17 cellular contexts compared by ENCODE assay signal in the genomic region with DNA sequence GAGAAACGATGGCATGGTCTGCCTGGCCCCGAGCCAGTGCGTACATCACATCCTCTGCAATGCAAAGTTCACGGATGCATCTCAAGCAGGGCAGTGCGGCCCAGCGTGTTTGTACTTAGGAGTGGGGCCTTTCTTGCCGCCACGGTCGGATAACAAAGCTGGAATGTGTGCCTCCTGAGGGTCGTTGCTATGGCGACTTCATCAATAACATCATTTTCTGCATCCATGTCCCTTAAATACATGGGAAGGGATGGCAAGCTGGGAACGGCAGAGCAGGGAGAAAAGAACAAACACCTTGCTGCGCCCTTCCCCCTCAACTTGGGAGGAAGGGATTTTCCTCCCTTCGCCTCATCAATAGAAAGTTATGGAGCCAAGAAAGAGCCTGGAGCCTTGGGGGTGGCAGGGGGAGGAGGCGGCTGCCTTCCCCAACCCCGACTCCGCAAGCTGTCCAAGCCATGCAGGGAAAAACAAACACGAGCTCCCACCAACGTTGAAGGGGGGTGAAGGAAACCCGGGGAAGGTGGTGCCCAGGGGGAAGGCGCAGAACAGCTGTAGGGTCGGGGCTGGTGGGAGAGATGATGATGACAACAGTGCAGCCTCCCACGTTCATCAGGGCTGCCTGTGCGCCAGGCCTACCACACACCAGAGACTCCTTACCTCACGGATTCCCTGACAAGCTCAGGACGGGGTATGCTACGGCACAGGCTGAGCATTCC.
"Had no signal": no experiment of that assay in that cellular context is flagged by ENCODE, and none has a peak within 500 bp of the region (broad histone marks: within the 10 kb centered on the region; RNA-seq: fewer than 3 reads in every experiment).

No MANE protein-coding gene starts in this region.

- H3K27ac Mint-ChIP-seq: activated CD4-positive, alpha-beta memory T cell treated with anti-CD3 and anti-CD28 coated beads for 36 hours; activated CD4-positive, alpha-beta T cell treated with anti-CD3 and anti-CD28 coated beads for 36 hours; activated CD8-positive, alpha-beta memory T cell treated with anti-CD3 and anti-CD28 coated beads, Interleukin-2, amount 10 ng/mL, durations not matched to agents 7 days and 5 days; stimulated activated effector memory CD8-positive, alpha-beta T cell treated with anti-CD3 and anti-CD28 coated beads, Interleukin-12 subunit alpha, Interleukin-12 subunit beta, amount 100 ng/mL, for 72 hours had no signal

- H3K4me3 Mint-ChIP-seq: activated CD4-positive, alpha-beta memory T cell treated with anti-CD3 and anti-CD28 coated beads for 36 hours; activated CD4-positive, alpha-beta T cell treated with anti-CD3 and anti-CD28 coated beads for 36 hours; activated CD8-positive, alpha-beta memory T cell treated with anti-CD3 and anti-CD28 coated beads, Interleukin-2, amount 10 ng/mL, durations not matched to agents 7 days and 5 days; activated naive CD8-positive, alpha-beta T cell; stimulated activated effector memory CD8-positive, alpha-beta T cell treated with anti-CD3 and anti-CD28 coated beads, Interleukin-12 subunit alpha, Interleukin-12 subunit beta, amount 100 ng/mL, for 72 hours had no signal

- H3K36me3 ChIP-seq: pancreas, stomach, upper lobe of left lung had no signal

- H3K9me3 ChIP-seq: pancreas, stomach, upper lobe of left lung had no signal

- DNase-seq: activated CD4-positive, alpha-beta memory T cell treated with anti-CD3 and anti-CD28 coated beads for 36 hours; activated CD4-positive, alpha-beta T cell treated with anti-CD3 and anti-CD28 coated beads for 36 hours; activated CD8-positive, alpha-beta memory T cell treated with anti-CD3 and anti-CD28 coated beads, Interleukin-2, amount 10 ng/mL, durations not matched to agents 7 days and 5 days; foreskin keratinocyte; hippocampal formation; midbrain; pancreas; stimulated activated CD4-positive, alpha-beta T cell treated with anti-CD3 and anti-CD28 coated beads, Interleukin-4, amount 100 ng/mL, for 24 hours; stomach; SW 1271; T-helper 2 cell; upper lobe of left lung had no signal

- FAIRE-seq: pancreas, TTC549 had no signal

- ATAC-seq: activated CD4-positive, alpha-beta T cell treated with anti-CD3 and anti-CD28 coated beads for 36 hours; activated CD8-positive, alpha-beta memory T cell treated with anti-CD3 and anti-CD28 coated beads, Interleukin-2, amount 10 ng/mL, durations not matched to agents 7 days and 5 days; foreskin keratinocyte; left lobe of liver; pancreas; sciatic nerve; stimulated activated effector memory CD8-positive, alpha-beta T cell treated with anti-CD3 and anti-CD28 coated beads, Interleukin-12 subunit alpha, Interleukin-12 subunit beta, amount 100 ng/mL, for 72 hours had no signal

- H3K4me3 ChIP-seq: pancreas, stomach, upper lobe of left lung had no signal

- H3K27me3 Mint-ChIP-seq: activated CD4-positive, alpha-beta memory T cell treated with anti-CD3 and anti-CD28 coated beads for 36 hours had no signal

- H3K4me1 ChIP-seq: foreskin keratinocyte had no signal

- H3K9me3 Mint-ChIP-seq: activated CD4-positive, alpha-beta memory T cell treated with anti-CD3 and anti-CD28 coated beads for 36 hours; stimulated activated effector memory CD8-positive, alpha-beta T cell treated with anti-CD3 and anti-CD28 coated beads, Interleukin-12 subunit alpha, Interleukin-12 subunit beta, amount 100 ng/mL, for 72 hours had no signal

- H3K36me3 Mint-ChIP-seq: activated CD4-positive, alpha-beta memory T cell treated with anti-CD3 and anti-CD28 coated beads for 36 hours; activated CD8-positive, alpha-beta memory T cell treated with anti-CD3 and anti-CD28 coated beads, Interleukin-2, amount 10 ng/mL, durations not matched to agents 7 days and 5 days; activated naive CD8-positive, alpha-beta T cell; stimulated activated effector memory CD8-positive, alpha-beta T cell treated with anti-CD3 and anti-CD28 coated beads, Interleukin-12 subunit alpha, Interleukin-12 subunit beta, amount 100 ng/mL, for 72 hours had no signal

- H3K27me3 ChIP-seq: pancreas, upper lobe of left lung had no signal

- H3K27ac ChIP-seq: foreskin keratinocyte, pancreas, stomach, upper lobe of left lung had no signal
